Comparison of ENCODE assay signal across 8 cellular contexts in the genomic region with DNA sequence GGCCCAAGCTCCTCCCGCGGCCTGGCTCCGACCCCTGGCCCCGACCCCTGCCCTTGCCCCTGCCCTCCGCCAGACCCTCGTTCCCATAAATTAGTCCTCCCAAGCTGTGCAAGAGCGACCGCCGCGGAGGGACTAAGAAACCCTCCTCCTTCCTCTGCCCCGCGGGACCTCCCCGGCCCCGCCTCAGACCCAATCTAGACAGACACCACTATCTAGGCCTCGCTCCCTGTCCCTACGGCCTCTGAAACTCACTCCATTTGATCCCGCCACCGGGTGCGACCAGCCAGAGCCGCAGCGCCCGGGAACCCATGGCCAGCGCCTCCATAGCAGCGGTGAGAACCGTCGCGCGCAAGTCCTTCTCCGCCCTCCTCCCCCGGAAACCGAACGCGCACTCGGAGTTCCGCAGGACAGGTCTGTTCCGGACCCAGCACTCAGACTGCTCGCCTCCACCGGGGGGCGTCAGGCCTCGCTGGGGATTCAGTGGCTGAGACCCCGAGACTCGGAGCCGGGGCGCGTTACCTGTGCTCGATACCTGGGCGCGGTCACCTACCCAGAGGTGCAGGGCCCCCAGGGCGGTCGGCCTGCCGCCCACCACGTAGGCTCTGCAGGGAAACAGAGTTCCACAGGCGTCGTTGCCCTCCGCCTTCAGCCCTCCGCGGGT. TPM values are rescaled to one million over a fixed set of nuclear protein-coding genes. Genes with fewer than 3 reads are reported as not detected.
DNase-seq lines count a peak whose midpoint lies in the region; ATAC-seq and TF ChIP-seq lines count a peak whose summit lies in the region.

A gene (minus strand): TSS at position 331 of the 661 bp plus-strand sequence. CDS start 6 bp downstream, at position 325.

- no peaks in the 10 kb centered on the region for H3K27me3 ChIP-seq in dorsolateral prefrontal cortex

- 0 to 1% methylated on average over 22 to 33 of the region's 57 CpGs for WGBS in lower leg skin, 2 donors

- intact Hi-C loops in dorsolateral prefrontal cortex (cut with DNase I) (loop anchor here (1.0 to 10.0 kb wide), 6 partner anchors 128 to 1235 kb away; a partner anchor contains a TSS), lower leg skin (cut with DNase I; ENCODE audit: low total_unique reads) (no loop called here)

- no peak for TF ChIP-seq POLR2A in lower leg skin (IDR thresholded peaks at IDR 0.05)

- TF ChIP-seq CTCF in dorsolateral prefrontal cortex (IDR thresholded peaks at IDR 0.05 in 54 of 56, conservative IDR thresholded peaks at IDR 0.05 in 2 of 56; ENCODE audit: low read depth in 1 of 56, partially characterized antibody in 56 of 56) = peak; percentile 20 to 76 (median 64)
- no peak for TF ChIP-seq CTCF in lower leg skin (IDR thresholded peaks at IDR 0.05)

- H3K4me3 ChIP-seq in dorsolateral prefrontal cortex (peak within 1 kb of the TSS; percentile 66 to 99 (median 87)), lower leg skin (ENCODE audit: low read depth, poor library complexity, severe bottlenecking) (peak within 1 kb of the TSS; percentile 79)

- ATAC-seq in GM19395 (IDR thresholded peaks at IDR 0.05; ENCODE audit: unreplicated experiment) (peak; percentile 94), HG03565 (IDR thresholded peaks at IDR 0.05; ENCODE audit: unreplicated experiment) (peak; percentile 90)

- H3K27ac ChIP-seq in dorsolateral prefrontal cortex = peak within 1 kb of the TSS; percentile 45 to 92 (median 79)

- peak; percentile 89 for DNase-seq in CD1c-positive myeloid dendritic cell (ENCODE audit: extremely low spot score)
- DNase-seq in NCI-H748 treated with DMSO at 0.1 percent for 48 hours (lab: John Stamatoyannopoulos, UW) = peak; percentile 58
- peak; percentile 91 for DNase-seq in activated CD4-positive, alpha-beta T cell treated with anti-CD3 and anti-CD28 coated beads, Interleukin-2, amount 50 U/mL, for 48 hours
- peak; percentile 74 to 92 (median 84) for DNase-seq in dorsolateral prefrontal cortex
- DNase-seq in lower leg skin (ENCODE audit: low spot score in 2 of 2) = peak; percentile 75 to 97
- peak; percentile 86 for DNase-seq in stimulated activated CD4-positive, alpha-beta T cell treated with anti-CD3 and anti-CD28 coated beads, Interleukin-4, amount 100 ng/mL, for 48 hours (ENCODE audit: low read depth in 2 of 2)

RNA-seq across cellular contexts. Expression of the gene that starts here (rescaled TPM):
- total RNA-seq in dorsolateral prefrontal cortex (10 to 100 TPM; 18.7 to 35.9 (median 26.3) TPM), lower leg skin (10 to 100 TPM; 18.0 to 26.5 (median 21.4) TPM)

Comparison
In these comparisons a context has a peak if more than half of its experiments do, and no peak if none do; other contexts are left out.
1. Peak in every context shown above with its lines: DNase-seq, ATAC-seq, H3K4me3 ChIP-seq and H3K27ac ChIP-seq.
2. CTCF ChIP-seq: peak in dorsolateral prefrontal cortex (56 of 56); none in lower leg skin (0 of 3).